14 cellular contexts compared by ENCODE assay signal in the genomic region with DNA sequence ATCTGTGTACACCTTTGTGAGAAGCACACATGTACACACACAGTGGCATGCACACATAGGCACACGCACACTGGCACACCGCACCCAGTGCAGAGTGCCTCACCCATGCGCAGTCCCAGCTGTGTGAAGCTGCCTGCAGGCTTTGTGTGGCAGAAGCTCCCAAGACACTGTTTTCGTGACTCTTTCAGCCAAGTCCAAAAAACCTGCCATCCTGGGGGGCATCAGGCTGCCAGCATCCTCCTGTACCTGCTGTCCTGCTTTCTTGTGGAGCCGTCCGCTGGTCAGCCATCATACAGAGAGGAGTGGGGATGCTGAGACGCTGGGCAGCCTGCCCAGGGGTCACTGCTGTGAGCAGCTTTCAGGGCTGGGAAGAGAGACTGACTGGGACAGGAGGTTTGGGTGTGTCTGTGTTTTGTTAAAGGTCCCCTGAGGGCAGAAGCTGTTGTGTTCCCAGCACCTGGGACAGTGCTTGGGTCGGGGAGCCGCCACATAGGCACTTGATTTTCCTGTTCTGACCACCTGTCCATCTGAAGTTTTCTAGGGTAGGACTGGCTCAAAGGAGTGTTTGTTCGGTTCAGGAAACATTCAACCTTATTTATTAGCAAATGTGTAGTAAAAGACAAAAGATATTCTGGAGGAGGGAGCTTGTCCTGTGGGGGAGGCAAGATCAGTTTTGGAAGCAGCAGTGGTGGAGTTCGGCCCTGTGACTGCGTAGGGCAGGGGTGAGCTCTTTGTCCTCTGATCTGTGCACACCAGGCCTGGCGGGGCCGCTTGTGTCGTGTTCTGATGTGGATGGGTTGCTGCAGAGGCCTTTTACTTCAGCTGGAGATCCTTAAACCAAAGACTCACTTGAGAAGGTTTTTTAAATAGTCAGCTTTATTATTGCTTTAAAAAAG. TPM values are rescaled to one million over a fixed set of nuclear protein-coding genes. Genes with fewer than 3 reads are reported as not detected.
A peak's percentile ranks its signal among the peaks of the same experiment; 100 is the strongest.
DNase-seq lines count a peak whose midpoint lies in the region; ATAC-seq, FAIRE-seq and TF ChIP-seq lines count a peak whose summit lies in the region.
"Had no signal": no experiment of that assay in that cellular context is flagged by ENCODE, and none has a peak within 500 bp of the region (broad histone marks: within the 10 kb centered on the region; RNA-seq: fewer than 3 reads in every experiment).

No MANE protein-coding gene starts in this region.

- no peaks in the 10 kb centered on the region for H3K27me3 Mint-ChIP-seq in activated naive CD4-positive, alpha-beta T cell treated with anti-CD3 and anti-CD28 coated beads for 36 hours (ENCODE audit: low read depth)
- H3K27me3 Mint-ChIP-seq in activated naive CD4-positive, alpha-beta T cell treated with anti-CD3 and anti-CD28 coated beads, Interleukin-2, amount 10 ng/mL, durations not matched to agents 7 days and 5 days: no peaks in the 10 kb centered on the region
- H3K27me3 Mint-ChIP-seq: stimulated activated naive CD8-positive, alpha-beta T cell treated with anti-CD3 and anti-CD28 coated beads, Interleukin-15, amount 100 ng/mL, for 72 hours had no signal

- peaks cover 12% of the 10 kb centered on the region for H3K36me3 ChIP-seq in PC-3 (ENCODE audit: low read depth, low read length)
- H3K36me3 ChIP-seq in hepatocyte (replicated peaks; ENCODE audit: insufficient read depth, low read depth): no peaks in the 10 kb centered on the region
- H3K36me3 ChIP-seq in small intestine (ENCODE audit: control insufficient read depth in 2 of 2, insufficient read depth in 2 of 2, low read length in 2 of 2): peaks cover 0 to 4% of the 10 kb centered on the region in 2 donors

- no peaks in the 10 kb centered on the region for H3K27me3 ChIP-seq in PC-3 (ENCODE audit: low read length)
- H3K27me3 ChIP-seq in hepatocyte: no peaks in the 10 kb centered on the region
- H3K27me3 ChIP-seq in small intestine (ENCODE audit: control insufficient read depth in 2 of 2, insufficient read depth in 2 of 2, low read length in 2 of 2): no peaks in the 10 kb centered on the region
- H3K27me3 ChIP-seq: gastrocnemius medialis had no signal

- no peak for TF ChIP-seq CTCF in PC-3 (conservative IDR thresholded peaks at IDR 0.05; ENCODE audit: low read depth, low read length)
- no peak for TF ChIP-seq CTCF in hepatocyte (IDR thresholded peaks at IDR 0.05; ENCODE audit: poor library complexity)

- peak overlapping the region; percentile 16 for H3K27ac Mint-ChIP-seq in activated naive CD4-positive, alpha-beta T cell treated with anti-CD3 and anti-CD28 coated beads for 36 hours
- no peak overlapping the region for H3K27ac Mint-ChIP-seq in activated naive CD4-positive, alpha-beta T cell treated with anti-CD3 and anti-CD28 coated beads, Interleukin-2, amount 10 ng/mL, durations not matched to agents 7 days and 5 days

- H3K27ac ChIP-seq in PC-3 (ENCODE audit: low read length) (peak overlapping the region; percentile 76), hepatocyte (peak overlapping the region; percentile 78), small intestine (ENCODE audit: low read depth in 1 of 2, low read length in 1 of 2) (peak overlapping the region in 1 of 2 donors; percentile 1)
- H3K27ac ChIP-seq: gastrocnemius medialis had no signal

- H3K36me3 Mint-ChIP-seq in activated naive CD4-positive, alpha-beta T cell treated with anti-CD3 and anti-CD28 coated beads for 36 hours (ENCODE audit: low read depth): peaks cover 3% of the 10 kb centered on the region
- peaks cover 6% of the 10 kb centered on the region for H3K36me3 Mint-ChIP-seq in activated naive CD4-positive, alpha-beta T cell treated with anti-CD3 and anti-CD28 coated beads, Interleukin-2, amount 10 ng/mL, durations not matched to agents 7 days and 5 days

- H3K4me3 ChIP-seq in PC-3 (ENCODE audit: low read length) (no peak overlapping the region), hepatocyte (no peak overlapping the region), small intestine (ENCODE audit: low read depth in 1 of 2, low read length in 2 of 2) (no peak overlapping the region)
- H3K4me3 ChIP-seq: gastrocnemius medialis had no signal

- POLR2A ChIA-PET in PC-3 (lab: Charles Lee; ENCODE audit: unreplicated experiment): no interaction called here

- H3K4me1 Mint-ChIP-seq in activated naive CD4-positive, alpha-beta T cell treated with anti-CD3 and anti-CD28 coated beads for 36 hours (ENCODE audit: low read depth): peaks cover 21% of the 10 kb centered on the region
- H3K4me1 Mint-ChIP-seq in activated naive CD4-positive, alpha-beta T cell treated with anti-CD3 and anti-CD28 coated beads, Interleukin-2, amount 10 ng/mL, durations not matched to agents 7 days and 5 days: peaks cover 6% of the 10 kb centered on the region

- intact Hi-C loops in activated naive CD4-positive, alpha-beta T cell treated with anti-CD3 and anti-CD28 coated beads for 36 hours (cut with micrococcal nuclease): no loop called here
- intact Hi-C loops in PC-3 (cut with micrococcal nuclease): no loop called here

- H3K4me3 Mint-ChIP-seq in activated naive CD4-positive, alpha-beta T cell treated with anti-CD3 and anti-CD28 coated beads for 36 hours: no peak overlapping the region
- no peak overlapping the region for H3K4me3 Mint-ChIP-seq in activated naive CD4-positive, alpha-beta T cell treated with anti-CD3 and anti-CD28 coated beads, Interleukin-2, amount 10 ng/mL, durations not matched to agents 7 days and 5 days
- H3K4me3 Mint-ChIP-seq: stimulated activated naive CD8-positive, alpha-beta T cell treated with anti-CD3 and anti-CD28 coated beads, Interleukin-15, amount 100 ng/mL, for 72 hours had no signal

- FAIRE-seq in small intestine (lab: Jason Lieb, UNC): no peak
- FAIRE-seq: bronchial epithelial cell had no signal

- H2AFZ ChIP-seq in PC-3 (ENCODE audit: low read length) (no peak overlapping the region), hepatocyte (no peak overlapping the region)

- no peaks in the 10 kb centered on the region for H3F3A ChIP-seq in PC-3 (ENCODE audit: low read length, unreplicated experiment)

- no peak for DNase-seq in activated naive CD4-positive, alpha-beta T cell treated with anti-CD3 and anti-CD28 coated beads for 36 hours
- no peak for DNase-seq in activated naive CD4-positive, alpha-beta T cell treated with anti-CD3 and anti-CD28 coated beads, Interleukin-2, amount 10 ng/mL, durations not matched to agents 7 days and 5 days
- peak; percentile 71 for DNase-seq in PC-3
- no peak for DNase-seq in hepatocyte (ENCODE audit: low spot score)
- DNase-seq in small intestine: peak; percentile 66
- DNase-seq in glomerular visceral epithelial cell (ENCODE audit: extremely low spot score): no peak
- no peak for DNase-seq in NCI-H82 treated with DMSO at 0.1 percent for 48 hours (lab: John Stamatoyannopoulos, UW; ENCODE audit: unreplicated experiment)
- DNase-seq in activated CD4-positive, CD25-positive, alpha-beta regulatory T cell (lab: John Stamatoyannopoulos, UW): no peak
- DNase-seq: activated CD4-positive, alpha-beta T cell treated with anti-CD3 and anti-CD28 coated beads, Interleukin-2, amount 50 U/mL, for 4 hours; gastrocnemius medialis; midbrain; NCI-H146; stimulated activated naive CD8-positive, alpha-beta T cell treated with anti-CD3 and anti-CD28 coated beads, Interleukin-15, amount 100 ng/mL, for 72 hours had no signal

- H3K9ac ChIP-seq in PC-3 (ENCODE audit: low read length): peak overlapping the region; percentile 40

- no TSS peak for BruUV-seq in PC-3 (replicated peaks; lab: Mats Ljungman, UMichigan)

- H3K4me1 ChIP-seq in PC-3 (ENCODE audit: insufficient read depth, low read length) (peaks cover 20% of the 10 kb centered on the region), hepatocyte (ENCODE audit: insufficient read depth) (peaks cover 70% of the 10 kb centered on the region), small intestine (ENCODE audit: control insufficient read depth in 2 of 2, insufficient read depth in 1 of 2, low read depth in 1 of 2, low read length in 1 of 2) (peaks cover 0 to 4% of the 10 kb centered on the region in 2 donors)

- peak overlapping the region; percentile 58 for H3K4me2 ChIP-seq in PC-3 (ENCODE audit: low read length)
- peak overlapping the region; percentile 40 for H3K4me2 ChIP-seq in hepatocyte

- CTCF ChIA-PET in activated naive CD4-positive, alpha-beta T cell treated with anti-CD3 and anti-CD28 coated beads for 36 hours (lab: Charles Lee): interaction anchor here (1.1 to 1.2 kb wide), 2 partner anchors 10 to 96 kb away, joined by 3 read pairs; no protein-coding TSS in a partner anchor
- CTCF ChIA-PET in activated naive CD4-positive, alpha-beta T cell treated with anti-CD3 and anti-CD28 coated beads, Interleukin-2, amount 10 ng/mL, durations not matched to agents 7 days and 5 days (lab: Charles Lee): no interaction called here
- CTCF ChIA-PET in PC-3 (lab: Charles Lee): no interaction called here

- no peaks in the 10 kb centered on the region for H3K9me3 ChIP-seq in PC-3 (ENCODE audit: low read length)
- no peaks in the 10 kb centered on the region for H3K9me3 ChIP-seq in hepatocyte (ENCODE audit: low read depth)
- H3K9me3 ChIP-seq in small intestine (ENCODE audit: control insufficient read depth, low read depth): no peaks in the 10 kb centered on the region
- H3K9me3 ChIP-seq: gastrocnemius medialis had no signal

- H3K79me2 ChIP-seq in PC-3 (ENCODE audit: low read length): peaks cover 57% of the 10 kb centered on the region
- peaks cover 73% of the 10 kb centered on the region for H3K79me2 ChIP-seq in hepatocyte

- peak; percentile 81 for ATAC-seq in PC-3
- ATAC-seq: stimulated activated naive CD8-positive, alpha-beta T cell treated with anti-CD3 and anti-CD28 coated beads, Interleukin-15, amount 100 ng/mL, for 72 hours had no signal

- H3K9me3 Mint-ChIP-seq in activated naive CD4-positive, alpha-beta T cell treated with anti-CD3 and anti-CD28 coated beads for 36 hours: no peaks in the 10 kb centered on the region
- no peaks in the 10 kb centered on the region for H3K9me3 Mint-ChIP-seq in activated naive CD4-positive, alpha-beta T cell treated with anti-CD3 and anti-CD28 coated beads, Interleukin-2, amount 10 ng/mL, durations not matched to agents 7 days and 5 days
- H3K9me3 Mint-ChIP-seq: stimulated activated naive CD8-positive, alpha-beta T cell treated with anti-CD3 and anti-CD28 coated beads, Interleukin-15, amount 100 ng/mL, for 72 hours had no signal

- 72% methylated on average over 15 of the region's 15 CpGs for WGBS in hepatocyte (ENCODE audit: low lambda C conversion rate, missing lambda C conversion rate)
- 30 to 64% (median 45%) methylated on average over 15 of the region's 15 CpGs for WGBS in small intestine, 3 donors

- peaks cover 5% of the 10 kb centered on the region; the same call in 1 of the 2 replicates for H4K20me1 ChIP-seq in PC-3 (ENCODE audit: low read length)
- H4K20me1 ChIP-seq in hepatocyte (ENCODE audit: insufficient read depth, poor library complexity, severe bottlenecking): peaks cover 34% of the 10 kb centered on the region

- no peaks in the 10 kb centered on the region for H3K9me2 ChIP-seq in PC-3 (replicated peaks; ENCODE audit: low read length)
- H3K9me2 ChIP-seq in hepatocyte (replicated peaks; ENCODE audit: insufficient read depth): no peaks in the 10 kb centered on the region

RNA-seq across cellular contexts. Expression of a gene that starts 29.7 kb away (rescaled TPM):
- total RNA-seq in activated naive CD4-positive, alpha-beta T cell treated with anti-CD3 and anti-CD28 coated beads for 36 hours: 10 to 100 TPM; 34.6 to 36.6 TPM
- total RNA-seq in PC-3 (2014; rRNA removed) (29.6 and 42.8 TPM in 2 replicates), hepatocyte (57.8 and 68.0 TPM in 2 replicates)
- polyA plus RNA-seq in hepatocyte (49.7 and 56.2 TPM in 2 replicates), small intestine (10 to 100 TPM; 30.5 to 47.2 (median 42.7) TPM)

RNA-seq across cellular contexts. Expression of a gene that starts 44.8 kb away (rescaled TPM):
- total RNA-seq in activated naive CD4-positive, alpha-beta T cell treated with anti-CD3 and anti-CD28 coated beads for 36 hours: 10 to 100 TPM; 51.8 to 56.3 TPM
- total RNA-seq in PC-3 (2014; rRNA removed) (70.2 and 116 TPM in 2 replicates), hepatocyte (61.5 and 92.4 TPM in 2 replicates)
- polyA plus RNA-seq in hepatocyte (152 and 155 TPM in 2 replicates), small intestine (10 to 100 TPM; 13.6 to 67.1 (median 17.0) TPM)

Comparison
In these comparisons a context has a peak if more than half of its experiments do, and no peak if none do; other contexts are left out.
1. DNase-seq: peak in PC-3 (single experiment) and small intestine (single experiment); none in activated naive CD4-positive, alpha-beta T cell treated with anti-CD3 and anti-CD28 coated beads for 36 hours (single experiment), activated naive CD4-positive, alpha-beta T cell treated with anti-CD3 and anti-CD28 coated beads, Interleukin-2, amount 10 ng/mL, durations not matched to agents 7 days and 5 days (single experiment), hepatocyte (single experiment), glomerular visceral epithelial cell (single experiment), NCI-H82 treated with DMSO at 0.1 percent for 48 hours (single experiment) and activated CD4-positive, CD25-positive, alpha-beta regulatory T cell (0 of 4).